ENCODE assay signal across 17 cellular contexts in the genomic region with DNA sequence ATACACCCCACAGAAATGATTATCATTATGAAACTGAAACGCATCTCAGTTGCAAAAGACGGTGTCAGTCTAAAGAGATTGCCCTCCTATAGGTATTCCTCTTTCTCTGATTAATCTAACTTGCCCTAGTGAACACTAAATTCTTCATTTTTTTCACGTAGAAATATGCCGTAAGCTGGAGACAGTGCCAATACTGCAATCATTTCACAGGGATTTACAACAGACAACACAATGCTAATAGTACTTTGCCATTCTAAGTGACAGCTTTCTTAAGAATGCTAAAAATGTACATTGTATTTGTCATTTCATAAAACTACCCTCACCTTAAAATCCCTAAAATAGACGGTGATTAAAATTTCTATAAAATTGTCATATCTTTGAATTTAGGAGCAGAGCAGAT. TPM values are rescaled to one million over a fixed set of nuclear protein-coding genes. Genes with fewer than 3 reads are reported as not detected.
DNase-seq lines count a peak whose midpoint lies in the region; ATAC-seq and TF ChIP-seq lines count a peak whose summit lies in the region.
"Had no signal": no experiment of that assay in that cellular context is flagged by ENCODE, and none has a peak within 500 bp of the region (broad histone marks: within the 10 kb centered on the region; RNA-seq: fewer than 3 reads in every experiment).

No MANE protein-coding gene starts in this region.

- POLR2A ChIA-PET in naive thymus-derived CD8-positive, alpha-beta T cell (lab: Charles Lee) = no interaction called here

- H3K4me3 ChIP-seq in heart right ventricle (peak overlapping the region in 9 of 10 donors; percentile 0 to 83 (median 22)), cardiac fibroblast (replicated peaks in 1 of 2; ENCODE audit: low read depth in 2 of 2, low read length in 2 of 2) (peak overlapping the region in 1 of 2 donors; percentile 35), subcutaneous abdominal adipose tissue (ENCODE audit: low read depth in 1 of 5, low read length in 5 of 5) (peak overlapping the region; percentile 20 to 89 (median 57))

- no peak for TF ChIP-seq CTCF in heart right ventricle (IDR thresholded peaks at IDR 0.05)
- no peak for TF ChIP-seq CTCF in cardiac fibroblast (IDR thresholded peaks at IDR 0.05; ENCODE audit: low read depth, low read length)
- TF ChIP-seq CTCF in nephron (IDR thresholded peaks at IDR 0.05; ENCODE audit: unreplicated experiment in 3 of 3) = no peak

- H3K9me3 ChIP-seq in heart right ventricle = no peaks in the 10 kb centered on the region
- H3K9me3 ChIP-seq in subcutaneous abdominal adipose tissue (ENCODE audit: control insufficient read depth in 5 of 5, low read length in 5 of 5) = no peaks in the 10 kb centered on the region
- H3K9me3 ChIP-seq: Caco-2 had no signal

- H3K27me3 ChIP-seq in heart right ventricle (peaks cover 0 to 55% (median 41%) of the 10 kb centered on the region in 7 donors), subcutaneous abdominal adipose tissue (ENCODE audit: control insufficient read depth in 5 of 5, insufficient read depth in 4 of 5, low read length in 5 of 5) (no peaks in the 10 kb centered on the region)

- WGBS in heart right ventricle, 2 donors = 44 to 53% methylated on average over 5 of the region's 5 CpGs

- H3K27ac ChIP-seq in heart right ventricle (peak overlapping the region; percentile 52 to 94 (median 87)), subcutaneous abdominal adipose tissue (ENCODE audit: low read depth, low read length) (peak overlapping the region; percentile 96)

- no peak for DNase-seq in heart right ventricle
- no peak for DNase-seq in Right ventricle myocardium inferior (ENCODE audit: missing footprints)
- DNase-seq in cardiac fibroblast (ENCODE audit: low read depth in 2 of 2) = peak; percentile 20 to 68
- no peak for DNase-seq in naive thymus-derived CD8-positive, alpha-beta T cell
- DNase-seq: 8988T, Caco-2, H7, IMR-90, Kasumi-1, NCI-H187 treated with DMSO at 0.1 percent for 48 hours, NCI-H82 had no signal

- H3K36me3 ChIP-seq in heart right ventricle = peaks cover 0 to 8% (median 0%) of the 10 kb centered on the region in 9 donors
- H3K36me3 ChIP-seq in subcutaneous abdominal adipose tissue (ENCODE audit: control insufficient read depth in 5 of 5, insufficient read depth in 5 of 5, low read length in 5 of 5) = peaks cover 0 to 3% (median 0%) of the 10 kb centered on the region in 5 donors

- peak overlapping the region in 2 of 3 experiments; percentile 56 to 89 for H3K27ac Mint-ChIP-seq in nephron
- no peak overlapping the region for H3K27ac Mint-ChIP-seq in naive thymus-derived CD8-positive, alpha-beta T cell
- H3K27ac Mint-ChIP-seq: CD14-positive monocyte had no signal

- ATAC-seq in heart right ventricle (no peak), Right ventricle myocardium inferior (no peak), HG03442 (IDR thresholded peaks at IDR 0.05; ENCODE audit: unreplicated experiment) (no peak), HG03135 (IDR thresholded peaks at IDR 0.05; ENCODE audit: unreplicated experiment) (no peak)
- ATAC-seq in naive thymus-derived CD8-positive, alpha-beta T cell = no peak

- H3K27me3 Mint-ChIP-seq in nephron (ENCODE audit: low read depth) = peaks cover 67% of the 10 kb centered on the region
- H3K27me3 Mint-ChIP-seq in naive thymus-derived CD8-positive, alpha-beta T cell = peaks cover 33 to 81% (median 51%) of the 10 kb centered on the region in 5 donors

- H3K9me3 Mint-ChIP-seq in nephron = peaks cover 4% of the 10 kb centered on the region
- peaks cover 0 to 18% (median 4%) of the 10 kb centered on the region in 9 donors for H3K9me3 Mint-ChIP-seq in naive thymus-derived CD8-positive, alpha-beta T cell

- H3K9ac ChIP-seq in subcutaneous abdominal adipose tissue (ENCODE audit: low read length in 5 of 5) = peak overlapping the region in 3 of 5 donors; percentile 9 to 60 (median 52)

- H3K36me3 Mint-ChIP-seq in nephron (ENCODE audit: low read depth) = peaks cover 12% of the 10 kb centered on the region
- H3K36me3 Mint-ChIP-seq in naive thymus-derived CD8-positive, alpha-beta T cell = peaks cover 0 to 7% (median 4%) of the 10 kb centered on the region in 3 donors

- intact Hi-C loops in heart right ventricle (cut with DNase I) (loop anchor here in 2 of 10 donors (5.0 to 10.0 kb wide), 3 partner anchors 63 to 1030 kb away; no protein-coding TSS in a partner anchor), Right ventricle myocardium inferior (cut with DNase I) (no loop called here)

- peaks cover 82% of the 10 kb centered on the region for H3K4me1 Mint-ChIP-seq in nephron
- H3K4me1 Mint-ChIP-seq in naive thymus-derived CD8-positive, alpha-beta T cell = peaks cover 3 to 10% (median 7%) of the 10 kb centered on the region in 4 donors

- peak overlapping the region; percentile 13 to 79 (median 59) for H3K4me3 Mint-ChIP-seq in nephron
- no peak overlapping the region for H3K4me3 Mint-ChIP-seq in naive thymus-derived CD8-positive, alpha-beta T cell

- H3K4me1 ChIP-seq in heart right ventricle (peaks cover 15 to 84% (median 57%) of the 10 kb centered on the region in 9 donors), subcutaneous abdominal adipose tissue (ENCODE audit: control insufficient read depth in 5 of 5, insufficient read depth in 5 of 5, low read length in 5 of 5) (peaks cover 22 to 98% (median 91%) of the 10 kb centered on the region in 5 donors)

RNA-seq across cellular contexts. Expression of a gene that starts 9.2 kb away (rescaled TPM):
- total RNA-seq in heart right ventricle (10 to 100 TPM in 1 of 10 donors, 1 to 10 TPM in 9; 4.3 to 12.2 (median 5.6) TPM), Right ventricle myocardium inferior (7.9 TPM)
- polyA plus RNA-seq in heart right ventricle = 10 to 100 TPM in 1 of 2 donors, 1 to 10 TPM in 1; 3.9 to 10.7 TPM
- not detected for total RNA-seq in naive thymus-derived CD8-positive, alpha-beta T cell
- not detected for polyA plus RNA-seq in naive thymus-derived CD8-positive, alpha-beta T cell
- total RNA-seq: NCI-H460 had no signal
- polyA plus RNA-seq: CD14-positive monocyte had no signal

Comparison
In these comparisons a context has a peak if more than half of its experiments do, and no peak if none do; other contexts are left out.
1. DNase-seq: peak in cardiac fibroblast (2 of 2); none in heart right ventricle (0 of 2), Right ventricle myocardium inferior (single experiment) and naive thymus-derived CD8-positive, alpha-beta T cell (0 of 10).
2. H3K27ac Mint-ChIP-seq: peak in nephron (2 of 3); none in naive thymus-derived CD8-positive, alpha-beta T cell (0 of 10).
3. H3K4me3 Mint-ChIP-seq: peak in nephron (3 of 3); none in naive thymus-derived CD8-positive, alpha-beta T cell (0 of 10).